10 cellular contexts compared by ENCODE assay signal in genomic region chr12:50930477-50930876, GRCh38. TPM values are rescaled to one million over a fixed set of nuclear protein-coding genes. Genes with fewer than 3 reads are reported as not detected.
"Had no signal": no experiment of that assay in that cellular context is flagged by ENCODE, and none has a peak within 500 bp of the region (broad histone marks: within the 10 kb centered on the region; RNA-seq: fewer than 3 reads in every experiment).

No MANE protein-coding gene starts in this region.

RNA-seq across cellular contexts. Expression of gene HIGD1C, which starts 21.9 kb away (rescaled TPM):
- total RNA-seq: activated naive CD8-positive, alpha-beta T cell treated with anti-CD3 and anti-CD28 coated beads for 36 hours; activated T-cell treated with anti-CD3 and anti-CD28 coated beads, Interleukin-2, amount 50 U/mL, for 4 hours; activated T-helper 2 cell treated with anti-CD3 and anti-CD28 coated beads, Interferon-gamma antibody, Interleukin-2, Interleukin-4, amounts not matched to agents 10 μg/mL and 5 μg/mL and 100 μg/mL, durations not matched to agents 14 hours and 24 hours and 36 hours; K562; Peyer's patch; Right ventricle myocardium superior; SJCRH30; T-helper 2 cell treated with Interferon-gamma antibody and Interleukin-4, amounts not matched to agents 100 ng/mL and 5 ng/mL, for 36 hours had no signal
- polyA plus RNA-seq: adipose tissue, K562, SK-N-SH had no signal
